In the genomic region with DNA sequence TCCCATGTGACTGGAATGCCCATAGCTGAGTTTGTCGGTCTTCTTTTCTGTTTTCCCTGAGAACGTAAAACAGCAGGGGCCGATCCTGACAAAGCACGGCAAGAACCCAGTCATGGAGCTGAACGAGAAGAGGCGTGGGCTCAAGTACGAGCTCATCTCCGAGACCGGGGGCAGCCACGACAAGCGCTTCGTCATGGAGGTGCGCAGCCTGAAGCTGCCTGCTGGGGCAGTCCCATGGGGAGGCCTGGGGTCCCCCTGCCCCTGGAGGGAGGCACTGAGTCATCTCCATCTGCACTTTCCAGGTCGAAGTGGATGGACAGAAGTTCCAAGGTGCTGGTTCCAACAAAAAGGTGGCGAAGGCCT, we compare ENCODE assay signal across 2 cellular contexts.
TF ChIP-seq lines count a peak whose summit lies in the region.

No MANE protein-coding gene starts in this region.

TF ChIP-seq in HEK293, 187 proteins besides CTCF, POLR2A, EP300 and RAD21:
- TF ChIP-seq ZNF600 (tag by site-specific recombination; IDR thresholded peaks at IDR 0.05), result peak; percentile 37; the same call in 1 of the 2 replicates
- TF ChIP-seq ZNF133 (tag by site-specific recombination; IDR thresholded peaks at IDR 0.05), result no peak
- TF ChIP-seq ZNF629 (tag by site-specific recombination; IDR thresholded peaks at IDR 0.05), result no peak
- no peak for TF ChIP-seq ZNF623 (tag by site-specific recombination; IDR thresholded peaks at IDR 0.05)
- TF ChIP-seq ZIC2 (tag by site-specific recombination; IDR thresholded peaks at IDR 0.05), result 0 out of 2 replicates have a peak, but pooled peaks have one; percentile 42
- no peak for TF ChIP-seq ZNF426 (tag by site-specific recombination; IDR thresholded peaks at IDR 0.05)
- no peak for TF ChIP-seq KLF9 (tag by site-specific recombination; IDR thresholded peaks at IDR 0.05; ENCODE audit: low read depth)
- TF ChIP-seq, protein P1, sequence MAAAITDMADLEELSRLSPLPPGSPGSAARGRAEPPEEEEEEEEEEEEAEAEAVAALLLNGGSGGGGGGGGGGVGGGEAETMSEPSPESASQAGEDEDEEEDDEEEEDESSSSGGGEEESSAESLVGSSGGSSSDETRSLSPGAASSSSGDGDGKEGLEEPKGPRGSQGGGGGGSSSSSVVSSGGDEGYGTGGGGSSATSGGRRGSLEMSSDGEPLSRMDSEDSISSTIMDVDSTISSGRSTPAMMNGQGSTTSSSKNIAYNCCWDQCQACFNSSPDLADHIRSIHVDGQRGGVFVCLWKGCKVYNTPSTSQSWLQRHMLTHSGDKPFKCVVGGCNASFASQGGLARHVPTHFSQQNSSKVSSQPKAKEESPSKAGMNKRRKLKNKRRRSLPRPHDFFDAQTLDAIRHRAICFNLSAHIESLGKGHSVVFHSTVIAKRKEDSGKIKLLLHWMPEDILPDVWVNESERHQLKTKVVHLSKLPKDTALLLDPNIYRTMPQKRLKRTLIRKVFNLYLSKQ (tag by site-specific recombination; IDR thresholded peaks at IDR 0.05; ENCODE audit: borderline replicate concordance), result no peak

TF ChIP-seq in GM12878, 131 proteins besides CTCF, POLR2A, EP300 and RAD21:
- TF ChIP-seq JUNB (IDR thresholded peaks at IDR 0.05) (no peak), SRF (IDR thresholded peaks at IDR 0.05; ENCODE audit: low read depth in 2 of 2, low read length in 2 of 2) (no peak), ZSCAN29 (IDR thresholded peaks at IDR 0.05) (no peak), POLR2AphosphoS5 (IDR thresholded peaks at IDR 0.05; ENCODE audit: low read length) (0 out of 2 replicates have a peak, but pooled peaks have one; percentile 38), EZH2 (IDR thresholded peaks at IDR 0.05; ENCODE audit: borderline replicate concordance, control insufficient read depth, low read depth, low read length) (no peak), CBX5 (IDR thresholded peaks at IDR 0.05; ENCODE audit: low read depth) (no peak), BCL11A (IDR thresholded peaks at IDR 0.05; ENCODE audit: low read depth, low read length) (no peak), HCFC1 (IDR thresholded peaks at IDR 0.05; ENCODE audit: low read length) (no peak)
TF ChIP-seq in GM12878: peak in this region for 1.
